Comparison of ENCODE assay signal across 21 cellular contexts in genomic region chr17:29461807-29462206, GRCh38.
DNase-seq lines count a peak whose midpoint lies in the region; ATAC-seq, FAIRE-seq and TF ChIP-seq lines count a peak whose summit lies in the region.
"Had no signal": no experiment of that assay in that cellular context is flagged by ENCODE, and none has a peak within 500 bp of the region (broad histone marks: within the 10 kb centered on the region; RNA-seq: fewer than 3 reads in every experiment).

No MANE protein-coding gene starts in this region.

- peaks cover 20% of the 10 kb centered on the region for H3K36me3 Mint-ChIP-seq in activated CD4-positive, alpha-beta T cell treated with anti-CD3 and anti-CD28 coated beads for 36 hours (ENCODE audit: low read depth)
- H3K36me3 Mint-ChIP-seq in naive thymus-derived CD4-positive, alpha-beta T cell = peaks cover 0 to 33% (median 22%) of the 10 kb centered on the region in 5 donors

- H3K36me3 ChIP-seq in naive thymus-derived CD4-positive, alpha-beta T cell (ENCODE audit: control insufficient read depth in 2 of 3, insufficient read depth in 3 of 3, low read length in 3 of 3) = peaks cover 0 to under 1% (median 0%) of the 10 kb centered on the region in 3 experiments
- H3K36me3 ChIP-seq in transverse colon = peaks cover 0 to 9% (median 2%) of the 10 kb centered on the region in 4 donors
- H3K36me3 ChIP-seq: thoracic aorta had no signal

- no peak for TF ChIP-seq CTCF in transverse colon (IDR thresholded peaks at IDR 0.05)

- no peaks in the 10 kb centered on the region for H3K9me3 ChIP-seq in naive thymus-derived CD4-positive, alpha-beta T cell (ENCODE audit: control insufficient read depth in 2 of 3, low read length in 3 of 3)
- H3K9me3 ChIP-seq in transverse colon = no peaks in the 10 kb centered on the region
- H3K9me3 ChIP-seq: neutrophil, Peyer's patch, thoracic aorta had no signal

- H3K27me3 ChIP-seq in naive thymus-derived CD4-positive, alpha-beta T cell (ENCODE audit: control insufficient read depth in 2 of 2, insufficient read depth in 2 of 2, low read length in 2 of 2) = no peaks in the 10 kb centered on the region
- no peaks in the 10 kb centered on the region for H3K27me3 ChIP-seq in transverse colon
- H3K27me3 ChIP-seq: neutrophil, Peyer's patch had no signal

- H3K27ac Mint-ChIP-seq in activated CD4-positive, alpha-beta T cell treated with anti-CD3 and anti-CD28 coated beads for 36 hours = peak overlapping the region; percentile 0
- peak overlapping the region in 7 of 9 donors; percentile 7 to 59 (median 35) for H3K27ac Mint-ChIP-seq in naive thymus-derived CD4-positive, alpha-beta T cell
- H3K27ac Mint-ChIP-seq: activated naive CD8-positive, alpha-beta T cell treated with anti-CD3 and anti-CD28 coated beads, Interleukin-2, amount 10 ng/mL, durations not matched to agents 7 days and 5 days had no signal

- no peaks in the 10 kb centered on the region for H3K4me1 ChIP-seq in naive thymus-derived CD4-positive, alpha-beta T cell (ENCODE audit: control insufficient read depth in 2 of 2, insufficient read depth in 2 of 2, low read length in 2 of 2)
- H3K4me1 ChIP-seq in transverse colon = peaks cover 0 to 28% (median 1%) of the 10 kb centered on the region in 4 donors
- H3K4me1 ChIP-seq: Peyer's patch had no signal

- no peaks in the 10 kb centered on the region for H3K9me3 Mint-ChIP-seq in activated CD4-positive, alpha-beta T cell treated with anti-CD3 and anti-CD28 coated beads for 36 hours (ENCODE audit: low read depth)
- H3K9me3 Mint-ChIP-seq in naive thymus-derived CD4-positive, alpha-beta T cell = no peaks in the 10 kb centered on the region
- H3K9me3 Mint-ChIP-seq: activated naive CD8-positive, alpha-beta T cell treated with anti-CD3 and anti-CD28 coated beads, Interleukin-2, amount 10 ng/mL, durations not matched to agents 7 days and 5 days; central memory CD8-positive, alpha-beta T cell had no signal

- POLR2A ChIA-PET in activated CD4-positive, alpha-beta T cell treated with anti-CD3 and anti-CD28 coated beads for 36 hours (lab: Charles Lee) = no interaction called here
- POLR2A ChIA-PET in naive thymus-derived CD4-positive, alpha-beta T cell (lab: Charles Lee) = no interaction called here

- FAIRE-seq in GM12891 (lab: Jason Lieb, UNC) = peak; percentile 9
- FAIRE-seq: endometrium, H54 had no signal

- ATAC-seq in activated CD4-positive, alpha-beta T cell treated with anti-CD3 and anti-CD28 coated beads for 36 hours = no peak
- no peak for ATAC-seq in naive thymus-derived CD4-positive, alpha-beta T cell
- no peak for ATAC-seq in GM18517 (IDR thresholded peaks at IDR 0.05; ENCODE audit: unreplicated experiment)
- no peak for ATAC-seq in HG03439 (IDR thresholded peaks at IDR 0.05; ENCODE audit: unreplicated experiment)

- H3K4me1 Mint-ChIP-seq in activated CD4-positive, alpha-beta T cell treated with anti-CD3 and anti-CD28 coated beads for 36 hours = peaks cover 7% of the 10 kb centered on the region
- H3K4me1 Mint-ChIP-seq in naive thymus-derived CD4-positive, alpha-beta T cell = peaks cover 12 to 41% (median 24%) of the 10 kb centered on the region in 7 donors

- DNase-seq in activated CD4-positive, alpha-beta T cell treated with anti-CD3 and anti-CD28 coated beads for 36 hours = no peak
- DNase-seq in activated CD4-positive, alpha-beta T cell treated with anti-CD3 and anti-CD28 coated beads for 4 hours = no peak
- DNase-seq in GM12891 (ENCODE audit: insufficient read length, low spot score) = no peak
- DNase-seq in astrocyte of the hippocampus (ENCODE audit: low read depth, low spot score) = peak; percentile 7
- DNase-seq in naive thymus-derived CD4-positive, alpha-beta T cell = no peak
- DNase-seq in transverse colon = no peak
- DNase-seq: activated CD4-positive, alpha-beta T cell treated with anti-CD3 and anti-CD28 coated beads, Interleukin-2, amount 50 U/mL, for 48 hours; activated naive CD8-positive, alpha-beta T cell treated with anti-CD3 and anti-CD28 coated beads, Interleukin-2, amount 10 ng/mL, durations not matched to agents 7 days and 5 days; activated T-cell treated with anti-CD3 and anti-CD28 coated beads, Interleukin-2, amount 50 U/mL, for 48 hours; islet precursor cell; NCI-H1694; NCI-H345; Peyer's patch; retina had no signal

- H3K4me3 Mint-ChIP-seq in activated CD4-positive, alpha-beta T cell treated with anti-CD3 and anti-CD28 coated beads for 36 hours = no peak overlapping the region
- H3K4me3 Mint-ChIP-seq in naive thymus-derived CD4-positive, alpha-beta T cell = no peak overlapping the region
- H3K4me3 Mint-ChIP-seq: activated naive CD8-positive, alpha-beta T cell treated with anti-CD3 and anti-CD28 coated beads, Interleukin-2, amount 10 ng/mL, durations not matched to agents 7 days and 5 days; central memory CD8-positive, alpha-beta T cell had no signal

- in situ Hi-C loops in transverse colon (cut with MboI; ENCODE audit: low pct_ligation_motif_present in 1 of 4, low pct_unique_long_range_greater_than_20kb in 1 of 4, low sequenced_read_pairs in 3 of 4) = no loop called here

- intact Hi-C loops in activated CD4-positive, alpha-beta T cell treated with anti-CD3 and anti-CD28 coated beads for 36 hours (cut with DNase I, micrococcal nuclease) = loop anchor here in 1 of 2 experiments (1.0 kb wide), 1 partner anchor 21 kb away; no protein-coding TSS in a partner anchor
- intact Hi-C loops in naive thymus-derived CD4-positive, alpha-beta T cell (cut with micrococcal nuclease) = no loop called here
- intact Hi-C loops in transverse colon (cut with DNase I; ENCODE audit: low total_unique reads) = no loop called here

- TF ChIP-seq EP300 in transverse colon (IDR thresholded peaks at IDR 0.05; ENCODE audit: low read depth) = no peak

- H3K4me3 ChIP-seq in naive thymus-derived CD4-positive, alpha-beta T cell (ENCODE audit: low read length) = no peak overlapping the region
- H3K4me3 ChIP-seq in transverse colon = no peak overlapping the region
- H3K4me3 ChIP-seq: Peyer's patch, thoracic aorta had no signal

- TF ChIP-seq POLR2A in GM12891 (IDR thresholded peaks at IDR 0.05; ENCODE audit: low read depth, low read length) (no peak), transverse colon (IDR thresholded peaks at IDR 0.05) (no peak)

- no peak overlapping the region for H3K27ac ChIP-seq in naive thymus-derived CD4-positive, alpha-beta T cell (ENCODE audit: low read depth, low read length)
- no peak overlapping the region for H3K27ac ChIP-seq in transverse colon
- H3K27ac ChIP-seq: neutrophil, Peyer's patch, thoracic aorta had no signal

- no peaks in the 10 kb centered on the region for H3K27me3 Mint-ChIP-seq in activated CD4-positive, alpha-beta T cell treated with anti-CD3 and anti-CD28 coated beads for 36 hours
- H3K27me3 Mint-ChIP-seq in naive thymus-derived CD4-positive, alpha-beta T cell = no peaks in the 10 kb centered on the region
- H3K27me3 Mint-ChIP-seq: activated naive CD8-positive, alpha-beta T cell treated with anti-CD3 and anti-CD28 coated beads, Interleukin-2, amount 10 ng/mL, durations not matched to agents 7 days and 5 days; central memory CD8-positive, alpha-beta T cell had no signal

- CTCF ChIA-PET in activated CD4-positive, alpha-beta T cell treated with anti-CD3 and anti-CD28 coated beads for 36 hours (lab: Charles Lee) = interaction anchor here (1.1 to 1.3 kb wide), 2 partner anchors 17 to 92 kb away, joined by 3 read pairs; no protein-coding TSS in a partner anchor
- CTCF ChIA-PET in naive thymus-derived CD4-positive, alpha-beta T cell (lab: Charles Lee) = no interaction called here

TF ChIP-seq in GM12891, 5 proteins besides CTCF, POLR2A, EP300 and RAD21:
- TF ChIP-seq PAX5 (IDR thresholded peaks at IDR 0.05; ENCODE audit: insufficient read depth, low read length, severe bottlenecking) (no peak), POLR2AphosphoS5 (IDR thresholded peaks at IDR 0.05; ENCODE audit: low read depth, low read length) (no peak), SPI1 (IDR thresholded peaks at IDR 0.05; ENCODE audit: low read depth, low read length) (no peak), TAF1 (IDR thresholded peaks at IDR 0.05; ENCODE audit: low read depth, low read length) (no peak), POU2F2 (IDR thresholded peaks at IDR 0.05; ENCODE audit: low read depth, low read length) (no peak)
